1 cellular context compared by ENCODE assay signal in genomic region chr17:28384281-28385036, GRCh38.
A peak's percentile ranks its signal among the peaks of the same experiment; 100 is the strongest.
TF ChIP-seq lines count a peak whose summit lies in the region.

No MANE protein-coding gene starts in this region.

TF ChIP-seq in Ishikawa, 13 proteins besides CTCF, POLR2A, EP300 and RAD21 (continued from another document):
- 0 out of 2 replicates have a peak, but pooled peaks have one; percentile 9 for TF ChIP-seq YY1 (IDR thresholded peaks at IDR 0.05; ENCODE audit: low read depth)
- peak; percentile 83; the same call in 1 of the 2 replicates for TF ChIP-seq MAX (IDR thresholded peaks at IDR 0.05)
- peak; percentile 28; the same call in 1 of the 2 replicates for TF ChIP-seq TCF12 (IDR thresholded peaks at IDR 0.05; ENCODE audit: low read depth)
- no peak for TF ChIP-seq TEAD4 (IDR thresholded peaks at IDR 0.05)
- peak; percentile 52 for TF ChIP-seq TAF1 (IDR thresholded peaks at IDR 0.05; ENCODE audit: low read depth)
- no peak for TF ChIP-seq FOXM1 (IDR thresholded peaks at IDR 0.05; ENCODE audit: borderline replicate concordance, low read depth)
- no peak for TF ChIP-seq EGR1 (IDR thresholded peaks at IDR 0.05)
- no peak for TF ChIP-seq CEBPB (IDR thresholded peaks at IDR 0.05)
- no peak for TF ChIP-seq REST (IDR thresholded peaks at IDR 0.05; ENCODE audit: low read depth)
- TF ChIP-seq CREB1 (IDR thresholded peaks at IDR 0.05; ENCODE audit: low read depth): no peak
- no peak for TF ChIP-seq NFIC (IDR thresholded peaks at IDR 0.05)
TF ChIP-seq in Ishikawa: peak in this region for 4.
